ENCODE assay signal across 9 cellular contexts in genomic region chr11:15941206-15941770, GRCh38.
DNase-seq lines count a peak whose midpoint lies in the region; ATAC-seq and TF ChIP-seq lines count a peak whose summit lies in the region.
"Had no signal": no experiment of that assay in that cellular context is flagged by ENCODE, and none has a peak within 500 bp of the region (broad histone marks: within the 10 kb centered on the region; RNA-seq: fewer than 3 reads in every experiment).

No MANE protein-coding gene starts in this region.

- no peak overlapping the region for H2AFZ ChIP-seq in fibroblast of lung (ENCODE audit: low read length)

- H3K27ac ChIP-seq in A673 (ENCODE audit: low read depth, low read length, poor library complexity, severe bottlenecking) (no peak overlapping the region), fibroblast of lung (ENCODE audit: insufficient read depth, low read length) (no peak overlapping the region)

- no TSS peak for BruUV-seq in A673 (replicated peaks; lab: Mats Ljungman, UMichigan)

- H3K4me3 ChIP-seq in A673 (ENCODE audit: low read depth, low read length, poor library complexity, severe bottlenecking) (no peak overlapping the region), fibroblast of lung (replicated peaks in 1 of 4; ENCODE audit: control extremely low read depth in 1 of 4, insufficient read depth in 1 of 4, low read depth in 3 of 4, low read length in 4 of 4) (no peak overlapping the region), retinal pigment epithelial cell (ENCODE audit: low read length) (no peak overlapping the region)

- CTCF ChIA-PET in A673 (lab: Charles Lee), result no interaction called here

- H3K36me3 ChIP-seq in A673 (ENCODE audit: insufficient read depth, low read length, poor library complexity, severe bottlenecking), result no peaks in the 10 kb centered on the region
- H3K36me3 ChIP-seq in fibroblast of lung (ENCODE audit: control insufficient read depth, insufficient read depth, low read length), result no peaks in the 10 kb centered on the region

- H3K79me2 ChIP-seq in fibroblast of lung (ENCODE audit: control insufficient read depth, insufficient read depth, low read length), result no peaks in the 10 kb centered on the region

- H3K9ac ChIP-seq in fibroblast of lung (ENCODE audit: insufficient read depth, low read length), result no peak overlapping the region

- H3K4me2 ChIP-seq in fibroblast of lung (ENCODE audit: extremely low read depth, insufficient read depth, low read length), result no peak overlapping the region

- ATAC-seq in GM18907 (IDR thresholded peaks at IDR 0.05; ENCODE audit: unreplicated experiment) (peak; percentile 67), GM21528 (IDR thresholded peaks at IDR 0.05; ENCODE audit: low FRiP score, unreplicated experiment) (no peak)
- ATAC-seq: stimulated activated effector memory CD8-positive, alpha-beta T cell treated with anti-CD3 and anti-CD28 coated beads, Interleukin-12 subunit alpha, Interleukin-12 subunit beta, amount 100 ng/mL, for 72 hours had no signal

- H3K9me3 ChIP-seq in A673 (ENCODE audit: low read depth, low read length, poor library complexity, severe bottlenecking), result peaks cover under 1% of the 10 kb centered on the region
- H3K9me3 ChIP-seq in fibroblast of lung (ENCODE audit: control insufficient read depth, insufficient read depth, low read depth, low read length), result no peaks in the 10 kb centered on the region

- intact Hi-C loops in A673 (cut with micrococcal nuclease; ENCODE audit: unreplicated experiment), result no loop called here

- peak; percentile 33; the same call in 1 of the 2 replicates for TF ChIP-seq CTCF in A673 (conservative IDR thresholded peaks at IDR 0.05; ENCODE audit: low read depth, low read length)
- TF ChIP-seq CTCF in fibroblast of lung (conservative IDR thresholded peaks at IDR 0.05 in 1 of 2, IDR thresholded peaks at IDR 0.05 in 1 of 2; ENCODE audit: low read depth in 1 of 2, low read length in 2 of 2), result peak; percentile 42 to 53
- TF ChIP-seq CTCF in retinal pigment epithelial cell (conservative IDR thresholded peaks at IDR 0.05; ENCODE audit: low read depth, low read length), result peak; percentile 92

- no peak for DNase-seq in A673 (ENCODE audit: low spot score)
- DNase-seq in NAMALWA (ENCODE audit: low spot score), result peak; percentile 30
- DNase-seq in fibroblast of lung (ENCODE audit: low read depth in 2 of 2), result peak in 1 of 2 donors; percentile 50
- DNase-seq in retinal pigment epithelial cell (ENCODE audit: low read depth), result no peak
- DNase-seq in pons (ENCODE audit: low spot score), result no peak
- no peak for DNase-seq in HT-29 (ENCODE audit: low spot score)

- H3K27me3 ChIP-seq in A673 (replicated peaks; ENCODE audit: insufficient read depth, low read depth, low read length, poor library complexity) (no peaks in the 10 kb centered on the region), fibroblast of lung (ENCODE audit: control insufficient read depth, insufficient read depth, low read length) (no peaks in the 10 kb centered on the region)

- POLR2A ChIA-PET in A673 (lab: Charles Lee; ENCODE audit: low non-redundant PET), result no interaction called here

- no peaks in the 10 kb centered on the region for H4K20me1 ChIP-seq in fibroblast of lung (ENCODE audit: control insufficient read depth, extremely low read depth, insufficient read depth, low read length)

- H3K4me1 ChIP-seq in A673 (ENCODE audit: insufficient read depth, low read length, poor library complexity, severe bottlenecking) (no peaks in the 10 kb centered on the region), fibroblast of lung (ENCODE audit: control insufficient read depth, extremely low read depth, insufficient read depth, low read length) (peaks cover 2% of the 10 kb centered on the region)

Comparison
In these comparisons a context has a peak if more than half of its experiments do, and no peak if none do; other contexts are left out.
1. CTCF ChIP-seq: peak in every context shown above with its lines; median percentile 92 in retinal pigment epithelial cell; 48 in fibroblast of lung; 33 in A673.